ENCODE assay signal across 9 cellular contexts in the genomic region with DNA sequence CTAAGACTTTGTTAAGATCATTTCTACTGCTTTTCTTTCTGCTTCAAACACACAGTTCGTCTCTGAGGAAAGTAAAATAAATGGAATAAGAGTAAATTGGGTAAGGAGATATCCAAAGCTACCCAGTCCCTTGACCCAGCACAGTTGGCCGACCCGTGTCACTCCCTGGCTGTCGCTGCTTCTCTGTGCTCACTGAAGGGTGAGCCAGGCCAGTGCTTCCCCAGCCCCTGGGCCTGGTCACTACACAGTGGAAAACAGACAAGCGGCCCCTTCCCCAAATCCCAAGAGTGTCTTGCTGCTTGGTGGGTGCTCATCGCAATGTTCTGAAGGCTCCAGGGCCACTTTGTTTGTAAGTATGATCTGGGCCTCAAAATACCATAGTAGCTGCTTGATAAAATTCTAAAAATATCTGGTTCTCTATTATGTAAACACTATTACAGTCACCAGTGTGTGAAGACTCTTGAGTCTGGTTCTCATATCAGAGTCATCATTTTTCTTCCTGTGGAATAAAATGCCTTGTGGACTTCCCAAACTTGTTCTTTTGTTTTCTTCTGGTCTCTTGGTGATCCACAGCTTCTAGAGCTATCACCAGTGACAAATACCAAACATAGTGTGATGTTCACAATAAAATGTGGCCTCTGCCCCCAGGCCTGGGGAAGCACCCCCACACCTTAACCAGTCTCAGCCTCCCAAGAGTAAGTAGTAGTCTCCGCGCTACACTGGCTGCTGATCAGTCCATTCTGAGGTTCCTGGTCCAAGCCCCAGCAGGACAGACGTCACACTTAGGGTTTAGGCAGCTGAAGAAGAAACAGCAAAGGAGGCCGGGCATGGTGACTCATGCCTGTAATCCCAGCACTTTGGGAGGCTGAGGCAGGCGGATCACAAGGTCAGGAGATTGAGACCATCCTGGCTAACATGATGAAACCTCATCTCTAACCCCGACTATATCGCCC.
DNase-seq lines count a peak whose midpoint lies in the region; ATAC-seq and TF ChIP-seq lines count a peak whose summit lies in the region.
"Had no signal": no experiment of that assay in that cellular context is flagged by ENCODE, and none has a peak within 500 bp of the region (broad histone marks: within the 10 kb centered on the region; RNA-seq: fewer than 3 reads in every experiment).

No MANE protein-coding gene starts in this region.

- H3K4me1 Mint-ChIP-seq in activated T-cell treated with anti-CD3 and anti-CD28 coated beads, Interleukin-2, amount 50 U/mL, for 24 hours (ENCODE audit: low read depth): peaks cover 66% of the 10 kb centered on the region

- intact Hi-C loops in lower lobe of right lung (cut with DNase I): no loop called here
- intact Hi-C loops in thyroid gland (cut with DNase I): no loop called here

- DNase-seq in activated T-cell treated with anti-CD3 and anti-CD28 coated beads, Interleukin-2, amount 50 U/mL, for 24 hours: no peak
- no peak for DNase-seq in activated T-cell treated with anti-CD3 and anti-CD28 coated beads, Interleukin-2, amount 50 U/mL, for 1 hour
- peak; percentile 42 for DNase-seq in astrocyte of the spinal cord (ENCODE audit: low read depth, low spot score)
- no peak for DNase-seq in lower lobe of right lung
- peak; percentile 30 to 48 for DNase-seq in thyroid gland
- DNase-seq in SIG-M5 (lab: John Stamatoyannopoulos, UW): no peak
- no peak for DNase-seq in 8988T
- DNase-seq: NCI-H2029 had no signal

- H3K36me3 ChIP-seq in lower lobe of right lung (peaks cover 28% of the 10 kb centered on the region), thyroid gland (peaks cover 3 to 16% of the 10 kb centered on the region in 2 donors)

- H3K4me1 ChIP-seq in lower lobe of right lung: peaks cover 28% of the 10 kb centered on the region
- peaks cover 38 to 46% of the 10 kb centered on the region in 2 donors for H3K4me1 ChIP-seq in thyroid gland

- no peaks in the 10 kb centered on the region for H3K9me3 ChIP-seq in lower lobe of right lung
- H3K9me3 ChIP-seq in thyroid gland: no peaks in the 10 kb centered on the region

- peak overlapping the region; percentile 99 for H3K27ac Mint-ChIP-seq in activated T-cell treated with anti-CD3 and anti-CD28 coated beads, Interleukin-2, amount 50 U/mL, for 24 hours

- H3K27me3 ChIP-seq in lower lobe of right lung (ENCODE audit: low read depth): no peaks in the 10 kb centered on the region
- no peaks in the 10 kb centered on the region for H3K27me3 ChIP-seq in thyroid gland

- H3K27me3 Mint-ChIP-seq in activated T-cell treated with anti-CD3 and anti-CD28 coated beads, Interleukin-2, amount 50 U/mL, for 24 hours: no peaks in the 10 kb centered on the region

- H3K9me3 Mint-ChIP-seq in activated T-cell treated with anti-CD3 and anti-CD28 coated beads, Interleukin-2, amount 50 U/mL, for 24 hours: peaks cover 6% of the 10 kb centered on the region

- TF ChIP-seq POLR2A in thyroid gland (IDR thresholded peaks at IDR 0.05): no peak

- ATAC-seq in lower lobe of right lung (peak in 1 of 2 donors; percentile 20), GM18868 (IDR thresholded peaks at IDR 0.05; ENCODE audit: unreplicated experiment) (no peak)

- TF ChIP-seq CTCF in astrocyte of the spinal cord (IDR thresholded peaks at IDR 0.05; ENCODE audit: low read depth, low read length) (no peak), lower lobe of right lung (IDR thresholded peaks at IDR 0.05) (no peak), thyroid gland (IDR thresholded peaks at IDR 0.05) (no peak)

- peaks cover 54% of the 10 kb centered on the region for H3K36me3 Mint-ChIP-seq in activated T-cell treated with anti-CD3 and anti-CD28 coated beads, Interleukin-2, amount 50 U/mL, for 24 hours (ENCODE audit: low read depth)

- no peak overlapping the region for H3K4me3 ChIP-seq in astrocyte of the spinal cord (ENCODE audit: low read depth, low read length)
- peak overlapping the region; percentile 30 for H3K4me3 ChIP-seq in lower lobe of right lung
- H3K4me3 ChIP-seq in thyroid gland (replicated peaks in 1 of 3): no peak overlapping the region

- peak overlapping the region; percentile 62 for H3K27ac ChIP-seq in lower lobe of right lung
- peak overlapping the region; percentile 83 to 95 (median 83) for H3K27ac ChIP-seq in thyroid gland

- WGBS in thyroid gland, 2 donors: 78 to 88% methylated on average over 13 of the region's 13 CpGs

- in situ Hi-C loops in astrocyte of the spinal cord (cut with HindIII; ENCODE audit: low sequenced_read_pairs): no loop called here

- H3K4me3 Mint-ChIP-seq in activated T-cell treated with anti-CD3 and anti-CD28 coated beads, Interleukin-2, amount 50 U/mL, for 24 hours: peak overlapping the region; percentile 61

Comparison
In these comparisons a context has a peak if more than half of its experiments do, and no peak if none do; other contexts are left out.
1. DNase-seq: peak in astrocyte of the spinal cord (single experiment) and thyroid gland (2 of 2); none in activated T-cell treated with anti-CD3 and anti-CD28 coated beads, Interleukin-2, amount 50 U/mL, for 24 hours (single experiment), activated T-cell treated with anti-CD3 and anti-CD28 coated beads, Interleukin-2, amount 50 U/mL, for 1 hour (single experiment), lower lobe of right lung (single experiment), SIG-M5 (single experiment) and 8988T (single experiment).